17 cellular contexts compared by ENCODE assay signal in the genomic region with DNA sequence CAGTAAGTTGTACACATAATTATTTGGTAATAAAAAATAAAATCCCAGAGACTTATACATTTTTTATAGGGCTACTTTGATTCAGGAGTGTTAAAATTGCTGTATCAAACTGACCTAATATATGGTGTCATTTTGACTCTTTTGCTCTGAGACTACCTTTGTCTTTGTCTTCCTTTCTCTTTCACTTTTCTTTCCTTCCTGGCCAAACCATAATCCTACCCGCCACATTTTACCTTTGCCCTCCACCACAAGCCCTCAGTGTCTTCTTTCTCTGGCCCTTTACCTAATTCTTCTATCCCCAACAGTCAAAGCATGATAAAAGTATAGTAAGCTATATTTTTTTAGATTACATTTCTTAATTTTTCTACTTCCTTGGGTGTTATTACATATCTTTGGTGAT.
"Had no signal": no experiment of that assay in that cellular context is flagged by ENCODE, and none has a peak within 500 bp of the region (broad histone marks: within the 10 kb centered on the region; RNA-seq: fewer than 3 reads in every experiment).

No MANE protein-coding gene starts in this region.

- ATAC-seq: foreskin keratinocyte, left colon, left ventricle myocardium superior, pancreas, right cardiac atrium had no signal

- DNase-seq: effector CD4-positive, alpha-beta T cell; endodermal cell; erythroblast; foreskin keratinocyte; kidney; left colon; left ventricle myocardium superior; mesendoderm; naive B cell; occipital lobe; pancreas; right cardiac atrium; stimulated activated CD4-positive, alpha-beta T cell treated with anti-CD3 and anti-CD28 coated beads, Interleukin-2, amount 100 ng/mL, for 48 hours; stimulated activated naive CD4-positive, alpha-beta T cell treated with Interleukin-2 at 50 U/mL for 16 hours; trophoblast cell had no signal

- H3K27me3 Mint-ChIP-seq: naive B cell, progenitor cell of endocrine pancreas had no signal

- H3K4me3 Mint-ChIP-seq: endodermal cell, naive B cell, nephron had no signal

- H3K27ac Mint-ChIP-seq: endodermal cell, naive B cell, nephron, progenitor cell of endocrine pancreas had no signal

- H3K36me3 Mint-ChIP-seq: naive B cell had no signal

- H3K4me1 Mint-ChIP-seq: endodermal cell, naive B cell had no signal
